ENCODE assay signal across 17 cellular contexts in genomic region chr9:96476591-96476990, GRCh38. TPM values are rescaled to one million over a fixed set of nuclear protein-coding genes. Genes with fewer than 3 reads are reported as not detected.
DNase-seq lines count a peak whose midpoint lies in the region; ATAC-seq, FAIRE-seq and TF ChIP-seq lines count a peak whose summit lies in the region.
"Had no signal": no experiment of that assay in that cellular context is flagged by ENCODE, and none has a peak within 500 bp of the region (broad histone marks: within the 10 kb centered on the region; RNA-seq: fewer than 3 reads in every experiment).

No MANE protein-coding gene starts in this region.

- H3K4me1 Mint-ChIP-seq in natural killer cell treated with Interleukin-12 subunit alpha and Interleukin-12 subunit beta and Interleukin-15 and Interleukin-18, amount 100 ng/mL, for 72 hours (ENCODE audit: low read depth in 2 of 2) = peaks cover 0 to 10% of the 10 kb centered on the region in 2 donors
- H3K4me1 Mint-ChIP-seq in natural killer cell (no peaks in the 10 kb centered on the region), progenitor cell of endocrine pancreas (ENCODE audit: low read depth) (peaks cover 3% of the 10 kb centered on the region)
- peaks cover 29% of the 10 kb centered on the region for H3K4me1 Mint-ChIP-seq in activated CD4-positive, alpha-beta memory T cell treated with anti-CD3 and anti-CD28 coated beads for 36 hours (ENCODE audit: low read depth)
- H3K4me1 Mint-ChIP-seq: brain had no signal

- peak overlapping the region in 1 of 2 donors; percentile 98 for H3K27ac Mint-ChIP-seq in natural killer cell treated with Interleukin-12 subunit alpha and Interleukin-12 subunit beta and Interleukin-15 and Interleukin-18, amount 100 ng/mL, for 72 hours
- H3K27ac Mint-ChIP-seq in natural killer cell (no peak overlapping the region), progenitor cell of endocrine pancreas (no peak overlapping the region)
- peak overlapping the region; percentile 63 for H3K27ac Mint-ChIP-seq in activated CD4-positive, alpha-beta memory T cell treated with anti-CD3 and anti-CD28 coated beads for 36 hours
- H3K27ac Mint-ChIP-seq: activated B cell treated with CpG ODN at 0.5 μM for 24 hours, brain had no signal

- no peaks in the 10 kb centered on the region for H3K27me3 Mint-ChIP-seq in natural killer cell treated with Interleukin-12 subunit alpha and Interleukin-12 subunit beta and Interleukin-15 and Interleukin-18, amount 100 ng/mL, for 72 hours
- H3K27me3 Mint-ChIP-seq in natural killer cell (ENCODE audit: low read depth in 2 of 2) (no peaks in the 10 kb centered on the region), progenitor cell of endocrine pancreas (no peaks in the 10 kb centered on the region)
- H3K27me3 Mint-ChIP-seq in activated CD4-positive, alpha-beta memory T cell treated with anti-CD3 and anti-CD28 coated beads for 36 hours = no peaks in the 10 kb centered on the region
- H3K27me3 Mint-ChIP-seq: activated B cell treated with CpG ODN at 0.5 μM for 24 hours had no signal

- no peak for FAIRE-seq in RCC 7860 (lab: Jason Lieb, UNC)
- FAIRE-seq: G401.6 had no signal

- no peaks in the 10 kb centered on the region for H3K9me3 Mint-ChIP-seq in natural killer cell treated with Interleukin-12 subunit alpha and Interleukin-12 subunit beta and Interleukin-15 and Interleukin-18, amount 100 ng/mL, for 72 hours
- H3K9me3 Mint-ChIP-seq in natural killer cell (no peaks in the 10 kb centered on the region), progenitor cell of endocrine pancreas (ENCODE audit: low read depth) (no peaks in the 10 kb centered on the region)
- no peaks in the 10 kb centered on the region for H3K9me3 Mint-ChIP-seq in activated CD4-positive, alpha-beta memory T cell treated with anti-CD3 and anti-CD28 coated beads for 36 hours
- H3K9me3 Mint-ChIP-seq: activated B cell treated with CpG ODN at 0.5 μM for 24 hours, brain had no signal

- POLR2A ChIA-PET in activated CD4-positive, alpha-beta memory T cell treated with anti-CD3 and anti-CD28 coated beads for 36 hours (lab: Charles Lee) = interaction anchor here (1.2 kb wide), 1 partner anchor 90 kb away, joined by 3 read pairs; no protein-coding TSS in a partner anchor

- H3K4me3 Mint-ChIP-seq in natural killer cell treated with Interleukin-12 subunit alpha and Interleukin-12 subunit beta and Interleukin-15 and Interleukin-18, amount 100 ng/mL, for 72 hours = peak overlapping the region; percentile 55
- no peak overlapping the region for H3K4me3 Mint-ChIP-seq in natural killer cell
- no peak overlapping the region for H3K4me3 Mint-ChIP-seq in activated CD4-positive, alpha-beta memory T cell treated with anti-CD3 and anti-CD28 coated beads for 36 hours
- no peak overlapping the region for H3K4me3 Mint-ChIP-seq in progenitor cell of endocrine pancreas (ENCODE audit: low read depth)
- H3K4me3 Mint-ChIP-seq: activated B cell treated with CpG ODN at 0.5 μM for 24 hours, brain had no signal

- peak; percentile 56 to 84 for ATAC-seq in natural killer cell treated with Interleukin-12 subunit alpha and Interleukin-12 subunit beta and Interleukin-15 and Interleukin-18, amount 100 ng/mL, for 72 hours
- no peak for ATAC-seq in natural killer cell
- ATAC-seq in GM18873 (IDR thresholded peaks at IDR 0.05; ENCODE audit: low FRiP score, unreplicated experiment) = no peak

- H3K4me3 ChIP-seq in fibroblast of pulmonary artery (replicated peaks; ENCODE audit: low read depth, low read length) = no peak overlapping the region
- H3K4me3 ChIP-seq: dorsolateral prefrontal cortex had no signal

- no peak for TF ChIP-seq CTCF in natural killer cell (IDR thresholded peaks at IDR 0.05)
- no peak for TF ChIP-seq CTCF in fibroblast of pulmonary artery (IDR thresholded peaks at IDR 0.05; ENCODE audit: low read length, missing control alignments)
- no peak for TF ChIP-seq CTCF in progenitor cell of endocrine pancreas (IDR thresholded peaks at IDR 0.05; ENCODE audit: unreplicated experiment)

- CTCF ChIA-PET in activated CD4-positive, alpha-beta memory T cell treated with anti-CD3 and anti-CD28 coated beads for 36 hours (lab: Charles Lee) = interaction anchor here (1.3 to 1.4 kb wide), 3 partner anchors 35 to 173 kb away, joined by 3 to 7 read pairs (median 7); no protein-coding TSS in a partner anchor

- no peak for DNase-seq in natural killer cell treated with Interleukin-12 subunit alpha and Interleukin-12 subunit beta and Interleukin-15 and Interleukin-18, amount 100 ng/mL, for 72 hours (ENCODE audit: low spot score)
- DNase-seq in natural killer cell = no peak
- peak; percentile 28 for DNase-seq in activated CD4-positive, alpha-beta memory T cell treated with anti-CD3 and anti-CD28 coated beads for 36 hours
- peak; percentile 31 for DNase-seq in fibroblast of pulmonary artery (ENCODE audit: low read depth)
- DNase-seq in RCC 7860 (ENCODE audit: low spot score) = no peak
- DNase-seq in NCI-H2029 (lab: John Stamatoyannopoulos, UW) = no peak
- no peak for DNase-seq in progenitor cell of endocrine pancreas (ENCODE audit: low spot score, unreplicated experiment)
- DNase-seq: activated B cell treated with CpG ODN at 0.5 μM for 24 hours; activated naive CD4-positive, alpha-beta T cell treated with anti-CD3 and anti-CD28 coated beads, Interleukin-2, amount 50 U/mL, for 16 hours; COR-L47; dorsolateral prefrontal cortex; NCI-H1694 treated with DMSO at 0.1 percent for 48 hours; NCI-H446; stimulated activated CD4-positive, alpha-beta T cell treated with anti-CD3 and anti-CD28 coated beads, Interleukin-1b, Interleukin-23, amount 100 ng/mL, for 48 hours had no signal

- intact Hi-C loops in natural killer cell (cut with micrococcal nuclease) = no loop called here
- intact Hi-C loops in activated CD4-positive, alpha-beta memory T cell treated with anti-CD3 and anti-CD28 coated beads for 36 hours (cut with micrococcal nuclease) = loop anchor here (1.0 to 10.0 kb wide), 3 partner anchors 8 to 462 kb away; no protein-coding TSS in a partner anchor

- no peaks in the 10 kb centered on the region for H3K36me3 Mint-ChIP-seq in natural killer cell treated with Interleukin-12 subunit alpha and Interleukin-12 subunit beta and Interleukin-15 and Interleukin-18, amount 100 ng/mL, for 72 hours
- no peaks in the 10 kb centered on the region for H3K36me3 Mint-ChIP-seq in natural killer cell
- H3K36me3 Mint-ChIP-seq in activated CD4-positive, alpha-beta memory T cell treated with anti-CD3 and anti-CD28 coated beads for 36 hours = peaks cover 16% of the 10 kb centered on the region
- H3K36me3 Mint-ChIP-seq in progenitor cell of endocrine pancreas (ENCODE audit: insufficient read depth) = peaks cover 3% of the 10 kb centered on the region

RNA-seq across cellular contexts. Expression of gene HABP4, which starts 26.6 kb away (rescaled TPM):
- total RNA-seq in natural killer cell treated with Interleukin-12 subunit alpha and Interleukin-12 subunit beta and Interleukin-15 and Interleukin-18, amount 100 ng/mL, for 72 hours = 10 to 100 TPM in 1 of 2 donors, 1 to 10 TPM in 1; 3.0 to 11.5 TPM
- total RNA-seq in natural killer cell = 1 to 10 TPM; 3.0 to 3.9 (median 3.6) TPM
- total RNA-seq in activated CD4-positive, alpha-beta memory T cell treated with anti-CD3 and anti-CD28 coated beads for 36 hours = 10 to 100 TPM; 17.4 to 19.0 TPM
- total RNA-seq in progenitor cell of endocrine pancreas = 15.5 and 17.7 TPM in 2 replicates

RNA-seq across cellular contexts. Expression of gene ZNF367, which starts 58.4 kb away (rescaled TPM):
- 10 to 100 TPM; 12.8 to 26.3 TPM for total RNA-seq in natural killer cell treated with Interleukin-12 subunit alpha and Interleukin-12 subunit beta and Interleukin-15 and Interleukin-18, amount 100 ng/mL, for 72 hours
- total RNA-seq in natural killer cell = 1 to 10 TPM; 4.4 to 6.2 (median 4.5) TPM
- 10 to 100 TPM; 29.0 to 30.1 TPM for total RNA-seq in activated CD4-positive, alpha-beta memory T cell treated with anti-CD3 and anti-CD28 coated beads for 36 hours
- total RNA-seq in progenitor cell of endocrine pancreas = 5.3 and 5.7 TPM in 2 replicates

Comparison
In these comparisons a context has a peak if more than half of its experiments do, and no peak if none do; other contexts are left out.
1. ATAC-seq: peak in natural killer cell treated with Interleukin-12 subunit alpha and Interleukin-12 subunit beta and Interleukin-15 and Interleukin-18, amount 100 ng/mL, for 72 hours (2 of 2); none in natural killer cell (0 of 3) and GM18873 (single experiment).
2. DNase-seq: peak in activated CD4-positive, alpha-beta memory T cell treated with anti-CD3 and anti-CD28 coated beads for 36 hours (single experiment) and fibroblast of pulmonary artery (single experiment); none in natural killer cell treated with Interleukin-12 subunit alpha and Interleukin-12 subunit beta and Interleukin-15 and Interleukin-18, amount 100 ng/mL, for 72 hours (single experiment), natural killer cell (single experiment), RCC 7860 (single experiment), NCI-H2029 (single experiment) and progenitor cell of endocrine pancreas (single experiment).